ENCODE assay signal across 7 cellular contexts in the genomic region with DNA sequence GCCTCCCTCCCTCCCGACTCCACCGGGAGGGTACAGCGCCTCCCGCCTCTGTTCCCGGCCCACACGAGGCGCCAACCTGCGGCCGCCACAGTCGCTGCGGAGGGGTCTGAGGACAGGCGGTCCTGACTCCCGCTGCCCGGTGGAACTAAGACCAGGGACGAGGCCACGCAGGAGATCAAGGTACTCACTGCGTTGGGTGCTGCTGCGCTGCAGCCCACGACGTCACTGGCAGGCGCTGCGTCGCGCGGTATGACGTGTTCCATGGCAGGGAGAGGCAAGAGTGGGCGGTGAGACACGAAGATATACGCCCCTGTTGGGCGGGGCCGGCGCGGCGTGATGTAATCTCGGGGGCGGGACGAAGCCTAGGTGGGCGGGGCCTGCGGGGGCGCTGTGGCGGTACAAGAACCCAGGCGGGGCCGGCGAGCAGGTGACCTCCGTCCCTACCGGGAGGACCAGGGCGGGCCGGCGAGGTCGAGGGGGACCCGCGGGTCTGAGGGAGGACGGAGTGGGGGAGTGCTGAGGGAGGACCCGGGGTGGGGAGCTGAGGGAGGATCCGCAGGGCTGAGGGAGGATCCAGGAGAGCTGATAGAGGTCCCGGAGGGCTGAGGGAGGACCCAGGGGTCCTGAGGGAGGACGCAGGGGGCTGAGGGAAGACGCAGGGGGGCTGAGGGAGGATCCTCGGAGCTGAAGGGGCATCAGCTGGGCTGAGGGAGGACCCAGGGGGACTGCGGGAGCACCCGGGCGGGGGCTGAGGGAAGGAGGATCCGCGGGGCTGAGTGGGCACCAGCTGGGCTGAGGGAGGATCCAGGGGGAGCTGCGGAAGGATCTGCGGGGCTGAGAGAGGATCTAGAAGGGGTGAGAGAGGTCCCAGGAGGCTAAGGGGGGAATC. TPM values are rescaled to one million over a fixed set of nuclear protein-coding genes. Genes with fewer than 3 reads are reported as not detected.
DNase-seq lines count a peak whose midpoint lies in the region; ATAC-seq, FAIRE-seq and TF ChIP-seq lines count a peak whose summit lies in the region.

A gene (minus strand): TSS at position 227 of the 889 bp plus-strand sequence. CDS start 1,039 bp downstream, outside the sequence.

- peak within 1 kb of the TSS; percentile 83 for H3K4me3 ChIP-seq in astrocyte (ENCODE audit: insufficient read depth, low read depth, low read length)

- H3K27ac Mint-ChIP-seq in astrocyte (ENCODE audit: unreplicated experiment): peak within 1 kb of the TSS; percentile 92

- no peaks in the 10 kb centered on the region for H4K20me1 ChIP-seq in astrocyte (ENCODE audit: insufficient read depth, low read length)

- DNase-seq in GM18507 (ENCODE audit: extremely low spot score, insufficient read length, low read depth) (peak; percentile 90), NCI-H2029 (lab: John Stamatoyannopoulos, UW) (peak; percentile 86), T-helper 22 cell (ENCODE audit: low read depth) (peak; percentile 93), astrocyte (ENCODE audit: low read depth) (peak; percentile 87), hepatic stellate cell (ENCODE audit: low spot score) (peak; percentile 96), renal cortical epithelial cell (ENCODE audit: low read depth) (peak; percentile 87)

- H3K27me3 Mint-ChIP-seq in astrocyte (ENCODE audit: low read depth, unreplicated experiment): no peaks in the 10 kb centered on the region

- H3K4me1 Mint-ChIP-seq in astrocyte (ENCODE audit: low read depth, unreplicated experiment): peaks cover 6% of the 10 kb centered on the region

- peak within 1 kb of the TSS; percentile 97 for H2AFZ ChIP-seq in astrocyte (ENCODE audit: low read depth, low read length)

- peak; percentile 92 for ATAC-seq in HG02981 (IDR thresholded peaks at IDR 0.05; ENCODE audit: unreplicated experiment)

- no peaks in the 10 kb centered on the region for H3K9me3 ChIP-seq in astrocyte (ENCODE audit: insufficient read depth, low read depth, low read length)

- peaks cover 23% of the 10 kb centered on the region for H3K79me2 ChIP-seq in astrocyte (ENCODE audit: insufficient read depth, low read length)

- peak within 1 kb of the TSS; percentile 85 for H3K4me2 ChIP-seq in astrocyte (ENCODE audit: low read length)

- H3K27me3 ChIP-seq in astrocyte (ENCODE audit: insufficient read depth, low read length): no peaks in the 10 kb centered on the region

- peak within 1 kb of the TSS; percentile 95 for H3K9ac ChIP-seq in astrocyte (ENCODE audit: low read length)

- FAIRE-seq in GM18507 (lab: Jason Lieb, UNC) (peak; percentile 97), astrocyte (lab: Jason Lieb, UNC) (no peak)

- no peaks in the 10 kb centered on the region for H3K9me3 Mint-ChIP-seq in astrocyte (ENCODE audit: unreplicated experiment)

- peak within 1 kb of the TSS; percentile 90 for H3K4me3 Mint-ChIP-seq in astrocyte (ENCODE audit: unreplicated experiment)

- peaks cover 4% of the 10 kb centered on the region for H3K36me3 Mint-ChIP-seq in astrocyte (ENCODE audit: low read depth, unreplicated experiment)

- peak within 1 kb of the TSS; percentile 78 for H3K27ac ChIP-seq in astrocyte (ENCODE audit: low read depth, low read length)

- H3K36me3 ChIP-seq in astrocyte (ENCODE audit: insufficient read depth, low read length): no peaks in the 10 kb centered on the region

- peaks cover 10% of the 10 kb centered on the region for H3K4me1 ChIP-seq in astrocyte (ENCODE audit: insufficient read depth, low read length)

- TF ChIP-seq CTCF in astrocyte (IDR thresholded peaks at IDR 0.05; ENCODE audit: insufficient read depth, low read depth, low read length): no peak

RNA-seq across cellular contexts. Expression of the gene that starts here (rescaled TPM):
- 50.8 and 53.3 TPM in 2 replicates for total RNA-seq in astrocyte
- 36.3 and 62.9 TPM in 2 replicates for total RNA-seq in renal cortical epithelial cell

Comparison
In these comparisons a context has a peak if more than half of its experiments do, and no peak if none do; other contexts are left out.
1. Peak in every context shown above with its lines: DNase-seq, ATAC-seq, H3K4me3 ChIP-seq and H3K27ac ChIP-seq.